33 cellular contexts compared by ENCODE assay signal in the genomic region with DNA sequence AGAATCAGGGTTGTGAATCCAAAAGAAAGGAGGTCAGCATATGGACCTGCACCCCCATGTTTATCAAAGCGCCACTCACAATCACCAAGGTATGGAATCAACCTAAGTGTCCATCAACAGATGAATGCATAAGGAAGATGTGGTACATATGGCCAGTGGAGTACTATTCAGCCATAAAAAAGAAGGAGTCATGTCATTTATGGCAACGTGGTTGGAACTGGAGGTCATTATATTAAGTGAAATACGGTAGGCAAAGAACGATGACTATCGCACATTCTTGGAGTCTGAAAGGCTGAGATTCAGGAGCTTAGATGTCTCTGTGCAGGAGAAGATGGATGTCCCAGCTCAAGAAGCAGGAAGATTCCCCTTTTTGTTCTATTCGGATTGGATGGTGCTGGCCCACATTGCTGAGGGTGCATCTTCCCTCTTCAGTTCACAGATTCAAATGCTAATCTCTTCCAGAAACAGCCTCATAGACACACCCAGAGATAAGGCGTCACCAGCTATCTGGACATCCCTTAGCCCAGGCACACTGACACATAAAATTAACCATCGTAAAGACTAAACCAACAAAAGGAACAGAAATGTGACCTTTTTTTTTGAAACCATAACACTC.
"Had no signal": no experiment of that assay in that cellular context is flagged by ENCODE, and none has a peak within 500 bp of the region (broad histone marks: within the 10 kb centered on the region; RNA-seq: fewer than 3 reads in every experiment).

No MANE protein-coding gene starts in this region.

- ATAC-seq: activated CD4-positive, alpha-beta T cell treated with anti-CD3 and anti-CD28 coated beads for 36 hours; activated naive CD8-positive, alpha-beta T cell treated with anti-CD3 and anti-CD28 coated beads, Interleukin-2, amount 50 U/mL, for 24 hours; activated T-cell treated with anti-CD3 and anti-CD28 coated beads, Interleukin-2, amount 50 U/mL, for 72 hours; body of pancreas; effector memory CD8-positive, alpha-beta T cell; foreskin keratinocyte; gastrocnemius medialis; heart left ventricle; T-helper 17 cell had no signal

- DNase-seq: activated B cell treated with CpG ODN at 0.5 μM for 24 hours; activated CD4-positive, alpha-beta memory T cell treated with anti-CD3 and anti-CD28 coated beads, Interleukin-2, amount 10 ng/mL, durations not matched to agents 7 days and 5 days; activated CD4-positive, alpha-beta T cell treated with anti-CD3 and anti-CD28 coated beads for 36 hours; activated CD4-positive, alpha-beta T cell treated with anti-CD3 and anti-CD28 coated beads, Interleukin-2, amount 10 ng/mL, durations not matched to agents 24 days and 14 days; activated CD4-positive, alpha-beta T cell treated with anti-CD3 and anti-CD28 coated beads, Interleukin-2, amount 50 U/mL, for 4 hours; activated CD4-positive, CD25-positive, alpha-beta regulatory T cell treated with anti-CD3 and anti-CD28 coated beads, Interleukin-2, amount 50 U/mL, for 72 hours; activated CD8-positive, alpha-beta memory T cell treated with anti-CD3 and anti-CD28 coated beads, Interleukin-2, amount 50 U/mL, for 48 hours; activated naive CD4-positive, alpha-beta T cell treated with anti-CD3 and anti-CD28 coated beads for 36 hours; activated naive CD8-positive, alpha-beta T cell treated with anti-CD3 and anti-CD28 coated beads for 36 hours; activated naive CD8-positive, alpha-beta T cell treated with anti-CD3 and anti-CD28 coated beads, Interleukin-2, amount 50 U/mL, for 24 hours; activated T-cell treated with anti-CD3 and anti-CD28 coated beads for 4 hours; activated T-cell treated with anti-CD3 and anti-CD28 coated beads, Interleukin-2, amount 50 U/mL, for 24 hours; activated T-cell treated with anti-CD3 and anti-CD28 coated beads, Interleukin-2, amount 50 U/mL, for 72 hours; adrenal gland; amygdala; aorta; body of pancreas; caudate nucleus; cortex of kidney; dermis blood vessel endothelial cell; effector CD4-positive, alpha-beta T cell; effector memory CD8-positive, alpha-beta T cell; erythroblast; foreskin keratinocyte; gastrocnemius medialis; glutamatergic neuron; heart left ventricle; T-helper 1 cell; T-helper 17 cell; T1000; WERI-Rb-1 had no signal

- H3K9me3 ChIP-seq: adrenal gland, body of pancreas, gastrocnemius medialis had no signal

- FAIRE-seq: colon had no signal

- H3K36me3 ChIP-seq: adrenal gland, esophagus muscularis mucosa, gastrocnemius medialis, heart left ventricle, WERI-Rb-1 had no signal

- H3K4me3 ChIP-seq: adrenal gland, body of pancreas, esophagus muscularis mucosa, gastrocnemius medialis, heart left ventricle had no signal

- H3K27me3 ChIP-seq: adrenal gland, body of pancreas, foreskin keratinocyte had no signal

- H3K4me1 ChIP-seq: adrenal gland, body of pancreas, esophagus muscularis mucosa, foreskin keratinocyte, gastrocnemius medialis, heart left ventricle had no signal

- H3K27ac ChIP-seq: adrenal gland, body of pancreas, esophagus muscularis mucosa, foreskin keratinocyte, gastrocnemius medialis, heart left ventricle, WERI-Rb-1 had no signal
